In genomic region chr5:40685191-40685590, GRCh38 we compare ENCODE assay signal across 10 cellular contexts. TPM values are rescaled to one million over a fixed set of nuclear protein-coding genes. Genes with fewer than 3 reads are reported as not detected.
DNase-seq lines count a peak whose midpoint lies in the region; ATAC-seq and TF ChIP-seq lines count a peak whose summit lies in the region.
"Had no signal": no experiment of that assay in that cellular context is flagged by ENCODE, and none has a peak within 500 bp of the region (broad histone marks: within the 10 kb centered on the region; RNA-seq: fewer than 3 reads in every experiment).

No MANE protein-coding gene starts in this region.

- H4K20me1 ChIP-seq in BLaER1 (peaks cover 97% of the 10 kb centered on the region), Loucy (ENCODE audit: insufficient read depth, low read length, poor library complexity, severe bottlenecking) (peaks cover 90% of the 10 kb centered on the region)

- peak overlapping the region; percentile 79 for H3K4me2 ChIP-seq in BLaER1
- peak overlapping the region; percentile 89 for H3K4me2 ChIP-seq in Loucy (ENCODE audit: low read depth, low read length, poor library complexity, severe bottlenecking)

- no peak overlapping the region for H2AFZ ChIP-seq in Loucy (ENCODE audit: low read length)

- H3K36me3 ChIP-seq in BLaER1 (peaks cover 33% of the 10 kb centered on the region), Loucy (ENCODE audit: insufficient read depth, low read length) (peaks cover 36% of the 10 kb centered on the region), psoas muscle (ENCODE audit: insufficient read depth in 1 of 2, low read depth in 1 of 2) (no peaks in the 10 kb centered on the region)

- H3K4me3 ChIP-seq in BLaER1 = peak overlapping the region; percentile 91
- peak overlapping the region; percentile 94 for H3K4me3 ChIP-seq in Loucy (ENCODE audit: low read length, poor library complexity, severe bottlenecking)
- H3K4me3 ChIP-seq in choroid plexus epithelial cell (ENCODE audit: low read depth, low read length) = peak overlapping the region; percentile 88
- peak overlapping the region; percentile 76 for H3K4me3 ChIP-seq in psoas muscle

- H3K27ac ChIP-seq in BLaER1 (no peak overlapping the region), psoas muscle (no peak overlapping the region)

- H3K79me2 ChIP-seq in Loucy (ENCODE audit: insufficient read depth, low read length) = peaks cover 100% of the 10 kb centered on the region

- ATAC-seq in psoas muscle (no peak), GM18517 (IDR thresholded peaks at IDR 0.05; ENCODE audit: unreplicated experiment) (no peak), HG02763 (IDR thresholded peaks at IDR 0.05; ENCODE audit: unreplicated experiment) (no peak), HG02981 (IDR thresholded peaks at IDR 0.05; ENCODE audit: unreplicated experiment) (no peak)

- H3K9me3 ChIP-seq in BLaER1 (no peaks in the 10 kb centered on the region), Loucy (ENCODE audit: insufficient read depth, low read depth, low read length) (no peaks in the 10 kb centered on the region), psoas muscle (no peaks in the 10 kb centered on the region)

- H3K9ac ChIP-seq in BLaER1 (peak overlapping the region; percentile 70), Loucy (ENCODE audit: low read depth, low read length, poor library complexity, severe bottlenecking) (peak overlapping the region; percentile 94)

- peaks cover 60% of the 10 kb centered on the region for H3K4me1 ChIP-seq in BLaER1
- peaks cover 76% of the 10 kb centered on the region for H3K4me1 ChIP-seq in Loucy (ENCODE audit: insufficient read depth, low read length, poor library complexity, severe bottlenecking)
- peaks cover 7% of the 10 kb centered on the region for H3K4me1 ChIP-seq in psoas muscle

- no peak for TF ChIP-seq CTCF in Loucy (conservative IDR thresholded peaks at IDR 0.05; ENCODE audit: low read length)
- TF ChIP-seq CTCF in choroid plexus epithelial cell (conservative IDR thresholded peaks at IDR 0.05; ENCODE audit: low read depth, low read length) = no peak
- TF ChIP-seq CTCF in psoas muscle (IDR thresholded peaks at IDR 0.05) = no peak

- no peaks in the 10 kb centered on the region for H3K9me2 ChIP-seq in Loucy (replicated peaks; ENCODE audit: low read depth, low read length)

- no peaks in the 10 kb centered on the region for H3F3A ChIP-seq in Loucy (ENCODE audit: low read depth)

- no peak for DNase-seq in choroid plexus epithelial cell (ENCODE audit: low read depth)
- no peak for DNase-seq in psoas muscle
- DNase-seq in NCI-H1417 treated with DMSO at 0.1 percent for 48 hours (lab: John Stamatoyannopoulos, UW) = no peak
- DNase-seq: COR-L47, NCI-H69 had no signal

- intact Hi-C loops in psoas muscle (cut with DNase I) = loop anchor here in 1 of 2 donors (5.0 to 10.0 kb wide), 3 partner anchors 738 to 1103 kb away; no protein-coding TSS in a partner anchor

- H3K27me3 ChIP-seq in BLaER1 (no peaks in the 10 kb centered on the region), Loucy (ENCODE audit: insufficient read depth, low read length, poor library complexity, severe bottlenecking) (no peaks in the 10 kb centered on the region), psoas muscle (ENCODE audit: insufficient read depth in 3 of 3, low read length in 2 of 3) (peaks cover 0 to 36% (median 21%) of the 10 kb centered on the region in 3 donors)

RNA-seq across cellular contexts. Expression of gene PTGER4, which starts 5.5 kb away (rescaled TPM):
- 1 to 10 TPM; 4.8 to 8.3 (median 5.8) TPM for total RNA-seq in psoas muscle
- polyA plus RNA-seq in psoas muscle = 1 to 10 TPM; 1.7 to 1.8 (median 1.8) TPM
